9 cellular contexts compared by ENCODE assay signal in the genomic region with DNA sequence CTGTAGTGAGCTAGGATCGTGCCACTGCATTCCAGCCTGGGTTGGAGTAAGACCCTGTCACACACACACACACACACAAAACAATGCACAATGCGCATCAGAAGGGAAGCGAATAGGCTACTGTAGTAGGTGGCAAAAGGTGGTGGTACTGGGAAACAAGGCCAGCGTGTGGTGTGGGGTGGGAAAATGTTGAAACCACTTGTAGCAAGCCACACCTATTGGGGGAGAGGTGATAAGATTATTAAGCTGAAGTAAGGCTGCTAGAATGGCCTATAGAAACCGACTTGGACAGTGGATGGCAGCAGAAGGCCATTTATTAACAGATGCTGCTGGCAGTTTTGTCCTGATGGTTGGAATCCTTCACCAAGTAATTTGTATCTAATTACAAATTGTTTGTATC. TPM values are rescaled to one million over a fixed set of nuclear protein-coding genes. Genes with fewer than 3 reads are reported as not detected.
DNase-seq lines count a peak whose midpoint lies in the region; ATAC-seq and TF ChIP-seq lines count a peak whose summit lies in the region.
"Had no signal": no experiment of that assay in that cellular context is flagged by ENCODE, and none has a peak within 500 bp of the region (broad histone marks: within the 10 kb centered on the region; RNA-seq: fewer than 3 reads in every experiment).

No MANE protein-coding gene starts in this region.

- H3K9me2 ChIP-seq in DOHH2 (replicated peaks; ENCODE audit: control insufficient read depth, low read length) (no peaks in the 10 kb centered on the region), neural cell (ENCODE audit: insufficient read depth, low read length) (no peaks in the 10 kb centered on the region)

- WGBS in mammary epithelial cell (ENCODE audit: low coverage, missing lambda C conversion rate) = 18% methylated on average over 5 of the region's 5 CpGs

- DNase-seq in M059J (ENCODE audit: low read depth) (peak; percentile 54), mammary epithelial cell (peak; percentile 28), NCI-H1048 (lab: John Stamatoyannopoulos, UW) (no peak), OCI-M2 (lab: John Stamatoyannopoulos, UW; ENCODE audit: unreplicated experiment) (no peak)
- DNase-seq in stimulated activated CD4-positive, alpha-beta T cell treated with anti-CD3 and anti-CD28 coated beads, Interleukin-15, amount 100 ng/mL, for 24 hours = no peak

- H3K36me3 ChIP-seq in DOHH2 (ENCODE audit: control insufficient read depth, low read length) (peaks cover 86% of the 10 kb centered on the region), mammary epithelial cell (ENCODE audit: insufficient read depth, low read length) (peaks cover 9% of the 10 kb centered on the region), neural cell (ENCODE audit: insufficient read depth, low read length) (no peaks in the 10 kb centered on the region)

- peaks cover 72% of the 10 kb centered on the region for H3K79me2 ChIP-seq in DOHH2 (ENCODE audit: control insufficient read depth, low read length)
- peaks cover 74% of the 10 kb centered on the region for H3K79me2 ChIP-seq in mammary epithelial cell (ENCODE audit: insufficient read depth, low read length)
- H3K79me2 ChIP-seq in neural cell (replicated peaks; ENCODE audit: insufficient read depth, low read length) = peaks cover 22% of the 10 kb centered on the region

- ATAC-seq in HG03565 (IDR thresholded peaks at IDR 0.05; ENCODE audit: unreplicated experiment) = no peak

- dilution Hi-C loops in mammary epithelial cell (cut with HindIII; ENCODE audit: low sequenced_read_pairs) = no loop called here

- no peaks in the 10 kb centered on the region for H3K9me3 ChIP-seq in DOHH2 (ENCODE audit: control insufficient read depth, insufficient read depth, low read length)
- H3K9me3 ChIP-seq in mammary epithelial cell (replicated peaks; ENCODE audit: insufficient read depth, low read length) = no peaks in the 10 kb centered on the region
- no peaks in the 10 kb centered on the region for H3K9me3 ChIP-seq in neural cell (ENCODE audit: low read length)
- H3K9me3 ChIP-seq: SJCRH30 had no signal

- H3K27ac ChIP-seq in DOHH2 (ENCODE audit: low read depth, low read length) (no peak overlapping the region), mammary epithelial cell (ENCODE audit: insufficient read depth, low read depth, low read length) (peak overlapping the region; percentile 2), neural cell (ENCODE audit: low read length) (no peak overlapping the region)
- H3K27ac ChIP-seq: SJCRH30 had no signal

- H3K4me2 ChIP-seq in DOHH2 (ENCODE audit: low read length) (peak overlapping the region; percentile 74), mammary epithelial cell (ENCODE audit: insufficient read depth, low read depth, low read length) (peak overlapping the region; percentile 89), neural cell (ENCODE audit: low read length) (peak overlapping the region; percentile 98)

- in situ Hi-C loops in mammary epithelial cell (cut with MboI; ENCODE audit: low sequenced_read_pairs in 2 of 2) = no loop called here

- intact Hi-C loops in mammary epithelial cell (cut with micrococcal nuclease) = loop anchor here (1.0 kb wide), 1 partner anchor 105 kb away; no protein-coding TSS in a partner anchor

- no peak for TF ChIP-seq EP300 in neural cell (conservative IDR thresholded peaks at IDR 0.05; ENCODE audit: poor library complexity, severe bottlenecking)

- no peaks in the 10 kb centered on the region for H3K27me3 ChIP-seq in DOHH2 (ENCODE audit: control insufficient read depth, low read length)
- no peaks in the 10 kb centered on the region for H3K27me3 ChIP-seq in mammary epithelial cell (ENCODE audit: insufficient read depth, low read length)
- H3K27me3 ChIP-seq in neural cell (ENCODE audit: insufficient read depth, low read depth, low read length) = no peaks in the 10 kb centered on the region
- H3K27me3 ChIP-seq: SJCRH30 had no signal

- TF ChIP-seq RAD21 in neural cell (conservative IDR thresholded peaks at IDR 0.05) = no peak

- H3K4me1 ChIP-seq in DOHH2 (ENCODE audit: control insufficient read depth, low read length) (peaks cover 33% of the 10 kb centered on the region), mammary epithelial cell (ENCODE audit: insufficient read depth, low read length) (peaks cover 30% of the 10 kb centered on the region)

- H3F3A ChIP-seq in DOHH2 (ENCODE audit: control insufficient read depth, insufficient read depth) (peaks cover 18% of the 10 kb centered on the region), neural cell (ENCODE audit: insufficient read depth, low read length, poor library complexity, severe bottlenecking) (no peaks in the 10 kb centered on the region)

- H2AFZ ChIP-seq in mammary epithelial cell (ENCODE audit: low read depth, low read length) (no peak overlapping the region), neural cell (ENCODE audit: low read depth, low read length) (no peak overlapping the region)

- CTCF ChIA-PET in mammary epithelial cell (lab: Charles Lee; ENCODE audit: low non-redundant PET) = no interaction called here

- no peak for TF ChIP-seq CTCF in DOHH2 (IDR thresholded peaks at IDR 0.05; ENCODE audit: low read depth, low read length, poor library complexity, severe bottlenecking)
- peak in 1 of 2 donors; percentile 28 for TF ChIP-seq CTCF in mammary epithelial cell (conservative IDR thresholded peaks at IDR 0.05 in 1 of 2, IDR thresholded peaks at IDR 0.05 in 1 of 2; ENCODE audit: extremely low read depth in 1 of 2, insufficient read depth in 1 of 2, low read depth in 1 of 2, low read length in 2 of 2)
- TF ChIP-seq CTCF in neural cell (IDR thresholded peaks at IDR 0.05; ENCODE audit: poor library complexity, severe bottlenecking) = no peak

- no TSS peak for BruUV-seq in mammary epithelial cell (replicated peaks; lab: Mats Ljungman, UMichigan)

- H3K9ac ChIP-seq in mammary epithelial cell (ENCODE audit: insufficient read depth, low read length) (peak overlapping the region; percentile 45), neural cell (ENCODE audit: low read length) (peak overlapping the region; percentile 22)

- H4K20me1 ChIP-seq in DOHH2 (ENCODE audit: control insufficient read depth, insufficient read depth, low read depth, low read length) (peaks cover 4% of the 10 kb centered on the region; the same call in 1 of the 2 replicates), mammary epithelial cell (ENCODE audit: insufficient read depth, low read length) (no peaks in the 10 kb centered on the region), neural cell (ENCODE audit: insufficient read depth) (no peaks in the 10 kb centered on the region)

- peak overlapping the region; percentile 95 for H3K4me3 ChIP-seq in DOHH2 (ENCODE audit: low read length)
- H3K4me3 ChIP-seq in mammary epithelial cell (replicated peaks in 1 of 3; ENCODE audit: insufficient read depth in 1 of 3, low read depth in 2 of 3, low read length in 3 of 3) = peak overlapping the region; percentile 36 to 84 (median 75)
- peak overlapping the region; percentile 97 for H3K4me3 ChIP-seq in neural cell (ENCODE audit: low read length)
- H3K4me3 ChIP-seq: SJCRH30 had no signal

TF ChIP-seq in neural cell, 6 proteins besides CTCF, POLR2A, EP300 and RAD21 (continues in another document):
- TF ChIP-seq POLR2AphosphoS5 (IDR thresholded peaks at IDR 0.05) (no peak), SMC3 (conservative IDR thresholded peaks at IDR 0.05; ENCODE audit: poor library complexity) (no peak), MXI1 (conservative IDR thresholded peaks at IDR 0.05; ENCODE audit: poor library complexity, severe bottlenecking) (no peak)
- TF ChIP-seq, protein P1, sequence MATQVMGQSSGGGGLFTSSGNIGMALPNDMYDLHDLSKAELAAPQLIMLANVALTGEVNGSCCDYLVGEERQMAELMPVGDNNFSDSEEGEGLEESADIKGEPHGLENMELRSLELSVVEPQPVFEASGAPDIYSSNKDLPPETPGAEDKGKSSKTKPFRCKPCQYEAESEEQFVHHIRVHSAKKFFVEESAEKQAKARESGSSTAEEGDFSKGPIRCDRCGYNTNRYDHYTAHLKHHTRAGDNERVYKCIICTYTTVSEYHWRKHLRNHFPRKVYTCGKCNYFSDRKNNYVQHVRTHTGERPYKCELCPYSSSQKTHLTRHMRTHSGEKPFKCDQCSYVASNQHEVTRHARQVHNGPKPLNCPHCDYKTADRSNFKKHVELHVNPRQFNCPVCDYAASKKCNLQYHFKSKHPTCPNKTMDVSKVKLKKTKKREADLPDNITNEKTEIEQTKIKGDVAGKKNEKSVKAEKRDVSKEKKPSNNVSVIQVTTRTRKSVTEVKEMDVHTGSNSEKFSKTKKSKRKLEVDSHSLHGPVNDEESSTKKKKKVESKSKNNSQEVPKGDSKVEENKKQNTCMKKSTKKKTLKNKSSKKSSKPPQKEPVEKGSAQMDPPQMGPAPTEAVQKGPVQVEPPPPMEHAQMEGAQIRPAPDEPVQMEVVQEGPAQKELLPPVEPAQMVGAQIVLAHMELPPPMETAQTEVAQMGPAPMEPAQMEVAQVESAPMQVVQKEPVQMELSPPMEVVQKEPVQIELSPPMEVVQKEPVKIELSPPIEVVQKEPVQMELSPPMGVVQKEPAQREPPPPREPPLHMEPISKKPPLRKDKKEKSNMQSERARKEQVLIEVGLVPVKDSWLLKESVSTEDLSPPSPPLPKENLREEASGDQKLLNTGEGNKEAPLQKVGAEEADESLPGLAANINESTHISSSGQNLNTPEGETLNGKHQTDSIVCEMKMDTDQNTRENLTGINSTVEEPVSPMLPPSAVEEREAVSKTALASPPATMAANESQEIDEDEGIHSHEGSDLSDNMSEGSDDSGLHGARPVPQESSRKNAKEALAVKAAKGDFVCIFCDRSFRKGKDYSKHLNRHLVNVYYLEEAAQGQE (IDR thresholded peaks at IDR 0.05; ENCODE audit: borderline replicate concordance) = no peak

RNA-seq across cellular contexts. Expression of gene CHCHD1, which starts 7.2 kb away (rescaled TPM):
- 62.3 and 79.6 TPM in 2 replicates for total RNA-seq in M059J (2014; rRNA removed; shearing (Covaris generic))
- 10 to 100 TPM; 11.7 to 24.7 TPM for total RNA-seq in mammary epithelial cell
- polyA plus RNA-seq in mammary epithelial cell = 36.9 TPM
- 10.5 TPM for polyA minus RNA-seq in mammary epithelial cell
- 82.5 and 88.8 TPM in 2 replicates for polyA plus RNA-seq in neural cell
- polyA minus RNA-seq in neural cell = 17.8 and 21.2 TPM in 2 replicates

RNA-seq across cellular contexts. Expression of gene ZSWIM8, which starts 10.8 kb away (rescaled TPM):
- 24.8 and 30.4 TPM in 2 replicates for total RNA-seq in M059J (2014; rRNA removed; shearing (Covaris generic))
- 10 to 100 TPM; 62.5 to 67.6 TPM for total RNA-seq in mammary epithelial cell
- polyA plus RNA-seq in mammary epithelial cell = 54.3 TPM
- polyA minus RNA-seq in mammary epithelial cell = 61.7 TPM
- polyA plus RNA-seq in neural cell = 69.1 and 83.2 TPM in 2 replicates
- 59.4 and 93.7 TPM in 2 replicates for polyA minus RNA-seq in neural cell

RNA-seq across cellular contexts. Expression of gene SEC24C, which starts 30.5 kb away (rescaled TPM):
- total RNA-seq in M059J (2014; rRNA removed; shearing (Covaris generic)) = 40.6 and 53.5 TPM in 2 replicates
- total RNA-seq in mammary epithelial cell = 10 to 100 TPM; 48.0 to 68.0 TPM
- polyA plus RNA-seq in mammary epithelial cell (62.6 TPM), neural cell (43.0 and 44.8 TPM in 2 replicates)
- polyA minus RNA-seq in mammary epithelial cell (134 TPM), neural cell (67.4 and 82.5 TPM in 2 replicates)

RNA-seq across cellular contexts. Expression of gene NDST2, which starts 36.8 kb away (rescaled TPM):
- 2.9 and 9.5 TPM in 2 replicates for total RNA-seq in M059J (2014; rRNA removed; shearing (Covaris generic))
- total RNA-seq in mammary epithelial cell = 10 to 100 TPM in 1 of 2 donors, 1 to 10 TPM in 1; 9.3 to 18.5 TPM
- polyA plus RNA-seq in mammary epithelial cell (10.8 TPM), neural cell (10.5 and 18.1 TPM in 2 replicates)
- polyA minus RNA-seq in mammary epithelial cell (6.7 TPM), neural cell (17.0 and 17.5 TPM in 2 replicates)

Comparison
In these comparisons a context has a peak if more than half of its experiments do, and no peak if none do; other contexts are left out.
1. DNase-seq: peak in M059J (single experiment) and mammary epithelial cell (single experiment); none in NCI-H1048 (single experiment), stimulated activated CD4-positive, alpha-beta T cell treated with anti-CD3 and anti-CD28 coated beads, Interleukin-15, amount 100 ng/mL, for 24 hours (single experiment) and OCI-M2 (single experiment).
2. Peak in every context shown above with its lines, with median percentiles within 50 percentile points of each other: H3K4me2 ChIP-seq and H3K4me3 ChIP-seq.